19 cellular contexts compared by ENCODE assay signal in the genomic region with DNA sequence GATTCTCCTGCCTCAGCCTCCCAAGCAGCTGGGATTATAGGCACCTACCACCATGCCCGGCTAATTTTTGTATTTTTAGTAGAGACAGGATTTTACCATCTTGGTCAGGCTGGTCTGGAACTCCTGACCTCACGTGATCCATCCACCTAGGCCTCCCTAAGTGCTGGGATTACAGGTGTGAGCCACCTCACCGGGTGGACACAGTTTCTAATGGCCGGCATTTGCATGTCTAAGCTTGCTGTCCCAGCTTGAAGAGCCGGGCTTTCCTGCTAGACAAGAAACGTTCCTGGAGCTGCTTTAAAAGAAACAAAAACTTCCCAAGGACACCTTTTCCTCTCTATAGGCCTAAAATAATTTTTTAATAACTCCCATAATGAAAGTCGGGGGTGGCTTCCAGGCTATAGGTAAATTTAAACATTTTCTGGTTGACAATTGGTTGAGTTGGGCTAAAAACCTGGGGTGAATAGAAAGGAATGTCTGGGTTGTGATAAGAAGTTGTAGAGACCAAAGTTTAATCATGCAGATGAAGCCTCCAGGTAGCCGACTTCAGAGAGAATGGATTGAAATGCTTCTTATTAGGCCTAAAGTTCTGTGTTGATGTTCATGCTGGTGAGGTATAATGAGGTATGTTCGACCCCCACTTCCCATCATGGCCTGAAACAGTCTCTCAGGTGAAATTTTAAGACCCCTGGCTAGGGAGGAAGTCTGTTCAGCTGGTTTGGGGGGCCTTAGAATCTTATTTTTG. TPM values are rescaled to one million over a fixed set of nuclear protein-coding genes. Genes with fewer than 3 reads are reported as not detected.
DNase-seq lines count a peak whose midpoint lies in the region; ATAC-seq, FAIRE-seq and TF ChIP-seq lines count a peak whose summit lies in the region.
"Had no signal": no experiment of that assay in that cellular context is flagged by ENCODE, and none has a peak within 500 bp of the region (broad histone marks: within the 10 kb centered on the region; RNA-seq: fewer than 3 reads in every experiment).

No MANE protein-coding gene starts in this region.

- H3K27me3 ChIP-seq in HUES64 (ENCODE audit: insufficient read depth, low read length): no peaks in the 10 kb centered on the region
- no peaks in the 10 kb centered on the region for H3K27me3 ChIP-seq in esophagus squamous epithelium
- H3K27me3 ChIP-seq in HepG2 (ENCODE audit: control insufficient read depth in 1 of 2, insufficient read depth in 2 of 2, low read length in 2 of 2): no peaks in the 10 kb centered on the region
- H3K27me3 ChIP-seq: BLaER1 treated with 17β-estradiol and CSF1 and Interleukin-3, amounts not matched to agents 10 nM and 100 nM had no signal

- no peak overlapping the region; the same call in 1 of the 2 replicates for H3K4me3 ChIP-seq in HUES64 (ENCODE audit: low read length)
- H3K4me3 ChIP-seq in esophagus squamous epithelium: no peak overlapping the region
- H3K4me3 ChIP-seq in HepG2 (replicated peaks in 1 of 3; ENCODE audit: insufficient read depth in 1 of 3, low read depth in 2 of 3, low read length in 3 of 3): no peak overlapping the region
- H3K4me3 ChIP-seq: BLaER1 treated with 17β-estradiol and CSF1 and Interleukin-3, amounts not matched to agents 10 nM and 100 nM; HAP-1; SK-N-MC had no signal

- ATAC-seq in HepG2: no peak
- ATAC-seq in GM18520 (IDR thresholded peaks at IDR 0.05; ENCODE audit: unreplicated experiment): no peak
- no peak for ATAC-seq in SK-N-SH treated with all-trans-retinoic acid at 6 μM for 48 hours

- H3K36me3 Mint-ChIP-seq in type B pancreatic cell: peaks cover 3% of the 10 kb centered on the region

- H3K4me1 ChIP-seq in HUES64 (ENCODE audit: insufficient read depth, low read length) (peaks cover 59% of the 10 kb centered on the region), esophagus squamous epithelium (peaks cover 0 to 44% (median 0%) of the 10 kb centered on the region in 3 donors), HepG2 (ENCODE audit: insufficient read depth, low read length) (peaks cover 88% of the 10 kb centered on the region)
- H3K4me1 ChIP-seq: BLaER1 treated with 17β-estradiol and CSF1 and Interleukin-3, amounts not matched to agents 10 nM and 100 nM had no signal

- H3K9ac ChIP-seq in HUES64 (ENCODE audit: low read depth, low read length) (no peak overlapping the region), HepG2 (ENCODE audit: insufficient read depth, low read depth, low read length) (no peak overlapping the region)
- H3K9ac ChIP-seq: BLaER1 treated with 17β-estradiol and CSF1 and Interleukin-3, amounts not matched to agents 10 nM and 100 nM had no signal

- TF ChIP-seq RAD21 in HepG2 (CRISPR knock-in tag; IDR thresholded peaks at IDR 0.05): no peak

- no peaks in the 10 kb centered on the region; the same call in 1 of the 2 replicates for H4K20me1 ChIP-seq in HepG2 (ENCODE audit: insufficient read depth, low read length)
- H4K20me1 ChIP-seq: BLaER1 treated with 17β-estradiol and CSF1 and Interleukin-3, amounts not matched to agents 10 nM and 100 nM had no signal

- peak overlapping the region; percentile 81; the same call in 1 of the 2 replicates for H3K27ac ChIP-seq in HUES64 (ENCODE audit: low read depth, low read length)
- peak overlapping the region in 3 of 4 donors; percentile 61 to 75 (median 71) for H3K27ac ChIP-seq in esophagus squamous epithelium
- peak overlapping the region; percentile 87 for H3K27ac ChIP-seq in HepG2 (ENCODE audit: extremely low read length, insufficient read depth, low read length)
- H3K27ac ChIP-seq: BLaER1 treated with 17β-estradiol and CSF1 and Interleukin-3, amounts not matched to agents 10 nM and 100 nM; SK-N-MC had no signal

- intact Hi-C loops in esophagus squamous epithelium (cut with DNase I): no loop called here
- intact Hi-C loops in HepG2 (cut with micrococcal nuclease; ENCODE audit: unreplicated experiment): no loop called here

- H3K9me3 ChIP-seq in HUES64 (ENCODE audit: insufficient read depth, low read depth, low read length): no peaks in the 10 kb centered on the region
- no peaks in the 10 kb centered on the region for H3K9me3 ChIP-seq in esophagus squamous epithelium
- no peaks in the 10 kb centered on the region for H3K9me3 ChIP-seq in HepG2 (ENCODE audit: low read length)
- H3K9me3 ChIP-seq: HAP-1 had no signal

- 39% methylated on average over 8 of the region's 9 CpGs for WGBS in HUES64
- WGBS in esophagus squamous epithelium, 2 donors: 39 to 60% methylated on average over 9 of the region's 9 CpGs
- WGBS in HepG2 (ENCODE audit: low lambda C conversion rate): 78% methylated on average over 9 of the region's 9 CpGs

- CTCF ChIA-PET in HepG2 (lab: Yijun Ruan, JAX; ENCODE audit: low intra/inter-chr PET ratio, low total read pairs): no interaction called here

- TF ChIP-seq POLR2A in esophagus squamous epithelium (IDR thresholded peaks at IDR 0.05) (no peak), HepG2 (IDR thresholded peaks at IDR 0.05; ENCODE audit: insufficient read depth in 1 of 2, low read depth in 2 of 2, low read length in 2 of 2) (no peak)

- POLR2A ChIA-PET in HepG2 (lab: Yijun Ruan, JAX): interaction anchor here (6.5 kb wide), 1 partner anchor 8 kb away, joined by 131 read pairs; the partner anchor contains the start of genes ACADSB and IKZF5

- H3K4me2 ChIP-seq in HepG2 (ENCODE audit: low read depth, low read length): 0 out of 2 replicates have a peak overlapping the region, but pooled peaks have one; percentile 33
- H3K4me2 ChIP-seq: BLaER1 treated with 17β-estradiol and CSF1 and Interleukin-3, amounts not matched to agents 10 nM and 100 nM had no signal

- no peaks in the 10 kb centered on the region for H3K36me3 ChIP-seq in HUES64 (ENCODE audit: insufficient read depth, low read length)
- peaks cover 0 to 3% (median 0%) of the 10 kb centered on the region in 3 donors for H3K36me3 ChIP-seq in esophagus squamous epithelium
- H3K36me3 ChIP-seq in HepG2 (replicated peaks in 1 of 2; ENCODE audit: control insufficient read depth in 1 of 2, insufficient read depth in 2 of 2, low read length in 2 of 2): peaks cover 2 to 6% of the 10 kb centered on the region in 2 experiments; a peak in 4 of 5 replicates
- H3K36me3 ChIP-seq: HAP-1 had no signal

- BruUV-seq in HepG2 (replicated peaks; lab: Mats Ljungman, UMichigan): no TSS peak

- H2AFZ ChIP-seq in HepG2 (ENCODE audit: low read length): no peak overlapping the region

- no peaks in the 10 kb centered on the region for H3K4me1 Mint-ChIP-seq in type B pancreatic cell (ENCODE audit: unreplicated experiment)

- no peak overlapping the region for H3K4me3 Mint-ChIP-seq in type B pancreatic cell

- H3K9me3 Mint-ChIP-seq in type B pancreatic cell: no peaks in the 10 kb centered on the region

- TF ChIP-seq EP300 in HepG2 (IDR thresholded peaks at IDR 0.05; ENCODE audit: low read depth in 2 of 2, low read length in 2 of 2): no peak
- no peak for TF ChIP-seq EP300 in HepG2 (CRISPR knock-in tag; IDR thresholded peaks at IDR 0.05; ENCODE audit: borderline replicate concordance)

- in situ Hi-C loops in HepG2 (cut with HindIII; ENCODE audit: extremely low pct_ligation_motif_present, low pct_unique_long_range_greater_than_20kb): no loop called here

- FAIRE-seq in HepG2 (lab: Jason Lieb, UNC): no peak
- FAIRE-seq: G401.6 had no signal

- H3K27me3 Mint-ChIP-seq in type B pancreatic cell: no peaks in the 10 kb centered on the region

- peaks cover 72% of the 10 kb centered on the region for H3K79me2 ChIP-seq in HepG2 (ENCODE audit: insufficient read depth, low read length)

- H3K27ac Mint-ChIP-seq in type B pancreatic cell: peak overlapping the region; percentile 62

- DNase-seq in esophagus squamous epithelium (lab: John Stamatoyannopoulos, UW): no peak
- no peak for DNase-seq in HepG2 (ENCODE audit: low spot score)
- no peak for DNase-seq in type B pancreatic cell (ENCODE audit: extremely low spot score, unreplicated experiment)
- no peak for DNase-seq in NCI-H748 treated with DMSO at 0.1 percent for 48 hours (lab: John Stamatoyannopoulos, UW)
- DNase-seq in activated CD8-positive, alpha-beta memory T cell treated with anti-CD3 and anti-CD28 coated beads, Interleukin-2, amount 50 U/mL, for 48 hours: no peak
- DNase-seq: DND-41, KBM-7, NCI-H1105, NCI-H1694, NCI-H2081 treated with DMSO at 0.1 percent for 48 hours, NCI-H510A treated with DMSO at 0.1 percent for 48 hours, SHP77 had no signal

- TF ChIP-seq CTCF in esophagus squamous epithelium (IDR thresholded peaks at IDR 0.05) (no peak), HepG2 (CRISPR knock-in tag; IDR thresholded peaks at IDR 0.05) (no peak), type B pancreatic cell (conservative IDR thresholded peaks at IDR 0.05) (no peak)

RNA-seq across cellular contexts. Expression of gene ACADSB, which starts 8.8 kb away (rescaled TPM):
- 9.0 TPM for polyA plus RNA-seq in HUES64 (2013, experiment 1 of 2)
- polyA plus RNA-seq in HUES64 (2013, experiment 2 of 2): 9.3 TPM
- total RNA-seq in esophagus squamous epithelium (10 to 100 TPM in 2 of 4 donors, 1 to 10 TPM in 2; 7.5 to 13.5 (median 10.4) TPM), HepG2 (2016; rRNA removed; fragmentation: Illumina TruSeq; extraction: Trizol) (80.0 and 186 TPM in 2 replicates), type B pancreatic cell (ENCODE audit: low replicate concordance) (27.3 and 31.1 TPM in 2 replicates)
- total RNA-seq in HepG2 (2016; cell fraction: cytosol; rRNA removed; fragmentation: Illumina TruSeq; extraction: Trizol; ENCODE audit: low read depth): 4.1 and 6.0 TPM in 2 replicates
- 83.2 and 181 TPM in 2 replicates for total RNA-seq in HepG2 (2016; cell fraction: insoluble cytoplasmic fraction; rRNA removed; fragmentation: Illumina TruSeq; extraction: Trizol)
- total RNA-seq in HepG2 (2016; cell fraction: membrane; rRNA removed; fragmentation: Illumina TruSeq; extraction: Trizol): 18.7 and 22.3 TPM in 2 replicates
- total RNA-seq in HepG2 (2016; cell fraction: nucleus; rRNA removed; fragmentation: Illumina TruSeq; extraction: Trizol): 56.2 and 60.6 TPM in 2 replicates
- polyA plus RNA-seq in HepG2 (2011; rRNA removed): 76.6 and 87.6 TPM in 2 replicates
- 29.9 and 54.9 TPM in 2 replicates for polyA plus RNA-seq in HepG2 (2011; cell fraction: cytosol; rRNA removed)
- polyA plus RNA-seq in HepG2 (2011; cell fraction: nucleus; rRNA removed): 44.5 and 55.6 TPM in 2 replicates
- 86.5 and 157 TPM in 2 replicates for polyA plus RNA-seq in HepG2 (2012)
- 2.0 and 3.4 TPM in 2 replicates for polyA plus RNA-seq in HepG2 (2016; cell fraction: cytosol; fragmentation: Illumina TruSeq; extraction: Trizol; ENCODE audit: low read depth)
- 165 TPM in 2 replicates for polyA plus RNA-seq in HepG2 (2016; cell fraction: insoluble cytoplasmic fraction; fragmentation: Illumina TruSeq; extraction: Trizol; ENCODE audit: low read depth)
- polyA plus RNA-seq in HepG2 (2016; cell fraction: membrane; fragmentation: Illumina TruSeq; extraction: Trizol; ENCODE audit: low read depth): 8.4 and 9.5 TPM in 2 replicates
- polyA plus RNA-seq in HepG2 (2016; cell fraction: nucleus; fragmentation: Illumina TruSeq; extraction: Trizol; ENCODE audit: insufficient read depth, low read depth): 75.5 and 83.4 TPM in 2 replicates
- 1.1 and 23.6 TPM in 2 replicates for polyA minus RNA-seq in HepG2 (2011; rRNA and poly(A)+ RNA removed; ENCODE audit: low replicate concordance)
- 44.7 and 65.6 TPM in 2 replicates for polyA minus RNA-seq in HepG2 (2011; cell fraction: cytosol; rRNA and poly(A)+ RNA removed)
- polyA minus RNA-seq in HepG2 (2011; cell fraction: nucleus; rRNA and poly(A)+ RNA removed): 83.4 and 110 TPM in 2 replicates

RNA-seq across cellular contexts. Expression of gene IKZF5, which starts 9.0 kb away (rescaled TPM):
- polyA plus RNA-seq in HUES64 (2013, experiment 1 of 2): 9.4 TPM
- 8.1 TPM for polyA plus RNA-seq in HUES64 (2013, experiment 2 of 2)
- 10 to 100 TPM in 1 of 4 donors, 1 to 10 TPM in 3; 2.9 to 12.0 (median 5.7) TPM for total RNA-seq in esophagus squamous epithelium
- total RNA-seq in HepG2 (2016; rRNA removed; fragmentation: Illumina TruSeq; extraction: Trizol): 3.7 and 4.1 TPM in 2 replicates
- total RNA-seq in HepG2 (2016; cell fraction: cytosol; rRNA removed; fragmentation: Illumina TruSeq; extraction: Trizol; ENCODE audit: low read depth): 0.61 and 0.62 TPM in 2 replicates
- total RNA-seq in HepG2 (2016; cell fraction: insoluble cytoplasmic fraction; rRNA removed; fragmentation: Illumina TruSeq; extraction: Trizol): 3.1 and 4.8 TPM in 2 replicates
- total RNA-seq in HepG2 (2016; cell fraction: membrane; rRNA removed; fragmentation: Illumina TruSeq; extraction: Trizol): 2.5 and 3.3 TPM in 2 replicates
- total RNA-seq in HepG2 (2016; cell fraction: nucleus; rRNA removed; fragmentation: Illumina TruSeq; extraction: Trizol): 8.2 and 9.7 TPM in 2 replicates
- 11.3 and 12.0 TPM in 2 replicates for polyA plus RNA-seq in HepG2 (2011; rRNA removed)
- 4.6 and 5.5 TPM in 2 replicates for polyA plus RNA-seq in HepG2 (2011; cell fraction: cytosol; rRNA removed)
- 12.2 and 13.5 TPM in 2 replicates for polyA plus RNA-seq in HepG2 (2011; cell fraction: nucleus; rRNA removed)
- polyA plus RNA-seq in HepG2 (2012): 9.4 and 13.5 TPM in 2 replicates
- 1.1 and 1.2 TPM in 2 replicates for polyA plus RNA-seq in HepG2 (2016; cell fraction: cytosol; fragmentation: Illumina TruSeq; extraction: Trizol; ENCODE audit: low read depth)
- polyA plus RNA-seq in HepG2 (2016; cell fraction: insoluble cytoplasmic fraction; fragmentation: Illumina TruSeq; extraction: Trizol; ENCODE audit: low read depth): 13.5 and 14.5 TPM in 2 replicates
- polyA plus RNA-seq in HepG2 (2016; cell fraction: membrane; fragmentation: Illumina TruSeq; extraction: Trizol; ENCODE audit: low read depth): 3.2 and 5.6 TPM in 2 replicates
- polyA plus RNA-seq in HepG2 (2016; cell fraction: nucleus; fragmentation: Illumina TruSeq; extraction: Trizol; ENCODE audit: insufficient read depth, low read depth): 18.6 and 19.5 TPM in 2 replicates
- 6.1 and 9.1 TPM in 2 replicates for polyA minus RNA-seq in HepG2 (2011; rRNA and poly(A)+ RNA removed; ENCODE audit: low replicate concordance)
- polyA minus RNA-seq in HepG2 (2011; cell fraction: cytosol; rRNA and poly(A)+ RNA removed): 4.9 and 5.3 TPM in 2 replicates
- 21.5 and 26.7 TPM in 2 replicates for polyA minus RNA-seq in HepG2 (2011; cell fraction: nucleus; rRNA and poly(A)+ RNA removed)
- total RNA-seq in type B pancreatic cell (ENCODE audit: low replicate concordance): 12.0 and 12.6 TPM in 2 replicates

RNA-seq across cellular contexts. Expression of gene PSTK, which starts 37.4 kb away (rescaled TPM):
- 8.8 TPM for polyA plus RNA-seq in HUES64 (2013, experiment 1 of 2)
- 6.8 TPM for polyA plus RNA-seq in HUES64 (2013, experiment 2 of 2)
- 1 to 10 TPM; 2.5 to 3.0 (median 2.6) TPM for total RNA-seq in esophagus squamous epithelium
- total RNA-seq in HepG2 (2016; rRNA removed; fragmentation: Illumina TruSeq; extraction: Trizol): 9.3 and 9.8 TPM in 2 replicates
- 6.0 TPM in 2 replicates for total RNA-seq in HepG2 (2016; cell fraction: cytosol; rRNA removed; fragmentation: Illumina TruSeq; extraction: Trizol; ENCODE audit: low read depth)
- total RNA-seq in HepG2 (2016; cell fraction: insoluble cytoplasmic fraction; rRNA removed; fragmentation: Illumina TruSeq; extraction: Trizol): 9.1 and 10.9 TPM in 2 replicates
- 7.5 and 8.6 TPM in 2 replicates for total RNA-seq in HepG2 (2016; cell fraction: membrane; rRNA removed; fragmentation: Illumina TruSeq; extraction: Trizol)
- 8.3 and 10.9 TPM in 2 replicates for total RNA-seq in HepG2 (2016; cell fraction: nucleus; rRNA removed; fragmentation: Illumina TruSeq; extraction: Trizol)
- polyA plus RNA-seq in HepG2 (2011; rRNA removed): 7.5 and 8.2 TPM in 2 replicates
- polyA plus RNA-seq in HepG2 (2011; cell fraction: cytosol; rRNA removed): 5.3 and 6.7 TPM in 2 replicates
- polyA plus RNA-seq in HepG2 (2011; cell fraction: nucleus; rRNA removed): 5.6 and 6.5 TPM in 2 replicates
- 5.6 and 7.4 TPM in 2 replicates for polyA plus RNA-seq in HepG2 (2012)
- polyA plus RNA-seq in HepG2 (2016; cell fraction: cytosol; fragmentation: Illumina TruSeq; extraction: Trizol; ENCODE audit: low read depth): 5.2 and 6.9 TPM in 2 replicates
- polyA plus RNA-seq in HepG2 (2016; cell fraction: insoluble cytoplasmic fraction; fragmentation: Illumina TruSeq; extraction: Trizol; ENCODE audit: low read depth): 12.0 and 12.9 TPM in 2 replicates
- 6.0 and 7.2 TPM in 2 replicates for polyA plus RNA-seq in HepG2 (2016; cell fraction: membrane; fragmentation: Illumina TruSeq; extraction: Trizol; ENCODE audit: low read depth)
- polyA plus RNA-seq in HepG2 (2016; cell fraction: nucleus; fragmentation: Illumina TruSeq; extraction: Trizol; ENCODE audit: insufficient read depth, low read depth): 14.7 and 16.0 TPM in 2 replicates
- 2.8 and 4.0 TPM in 2 replicates for polyA minus RNA-seq in HepG2 (2011; rRNA and poly(A)+ RNA removed; ENCODE audit: low replicate concordance)
- 2.2 and 3.2 TPM in 2 replicates for polyA minus RNA-seq in HepG2 (2011; cell fraction: cytosol; rRNA and poly(A)+ RNA removed)
- 11.8 and 12.4 TPM in 2 replicates for polyA minus RNA-seq in HepG2 (2011; cell fraction: nucleus; rRNA and poly(A)+ RNA removed)
- total RNA-seq in type B pancreatic cell (ENCODE audit: low replicate concordance): 4.6 and 5.0 TPM in 2 replicates
